ENCODE assay signal across 1 cellular context in genomic region chr17:19010729-19011505, GRCh38.
A peak's percentile ranks its signal among the peaks of the same experiment; 100 is the strongest.
TF ChIP-seq lines count a peak whose summit lies in the region.

No MANE protein-coding gene starts in this region.

TF ChIP-seq in K562, 482 proteins besides CTCF, POLR2A, EP300 and RAD21:
- TF ChIP-seq CTBP1 (IDR thresholded peaks at IDR 0.05; ENCODE audit: borderline replicate concordance) (0 out of 2 replicates have a peak, but pooled peaks have one; percentile 18), FOXK2 (conservative IDR thresholded peaks at IDR 0.05 in 1 of 2, IDR thresholded peaks at IDR 0.05 in 1 of 2; ENCODE audit: low read depth in 2 of 2) (peak; percentile 38 to 49; a peak in 2 of 4 replicates), ARID2 (IDR thresholded peaks at IDR 0.05) (no peak), ELK3 (CRISPR knock-in tag; IDR thresholded peaks at IDR 0.05) (no peak), EGR1 (conservative IDR thresholded peaks at IDR 0.05) (0 out of 2 replicates have a peak, but pooled peaks have one; percentile 12), ZNF512 (tag; IDR thresholded peaks at IDR 0.05) (no peak)
